Comparison of ENCODE assay signal across 12 cellular contexts in the genomic region with DNA sequence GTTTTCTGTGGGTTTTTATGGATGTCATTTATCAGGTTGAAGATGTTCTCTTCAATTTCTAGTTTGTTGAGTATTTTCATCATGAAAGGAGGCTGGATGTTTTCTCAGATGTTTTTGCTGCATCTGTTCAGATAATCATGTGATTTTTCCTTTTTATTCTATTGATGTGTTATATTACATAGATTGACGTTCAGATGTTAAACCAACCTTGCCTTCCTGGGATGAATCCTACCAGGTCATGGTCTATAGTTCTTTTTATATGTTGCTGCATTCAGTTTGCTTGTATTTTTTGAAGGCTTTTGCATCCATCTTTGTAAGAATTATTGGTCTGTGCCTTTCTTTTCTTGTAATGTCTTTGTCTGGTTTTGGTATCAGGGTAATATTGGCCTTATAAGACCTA. TPM values are rescaled to one million over a fixed set of nuclear protein-coding genes. Genes with fewer than 3 reads are reported as not detected.
"Had no signal": no experiment of that assay in that cellular context is flagged by ENCODE, and none has a peak within 500 bp of the region (broad histone marks: within the 10 kb centered on the region; RNA-seq: fewer than 3 reads in every experiment).

No MANE protein-coding gene starts in this region.

- H3K4me2 ChIP-seq: GM23338 had no signal

- H3K27ac ChIP-seq: GM23248 had no signal

- FAIRE-seq: H1, H54 had no signal

- ATAC-seq: GM23338, HCT116 had no signal

- H2AFZ ChIP-seq: GM23248, GM23338 had no signal

- H3K4me1 ChIP-seq: HAP-1 had no signal

- H3K36me3 ChIP-seq: HAP-1 had no signal

- H3K9ac ChIP-seq: GM23248 had no signal

- DNase-seq: GM23248, GOT3, H7, H9, HCEC 1CT, HFFc6 had no signal

- H3K4me3 ChIP-seq: GM23248, GM23338, HAP-1 had no signal

RNA-seq across cellular contexts. Expression of a gene that starts 43.9 kb away (rescaled TPM):
- total RNA-seq: GM23248, GM23338, H1, H4, H7, H9, HFFc6 had no signal
- polyA plus RNA-seq: GM23248, GM23338, H1 had no signal
